In genomic region chr10:23368816-23369640, GRCh38 we compare ENCODE assay signal across 12 cellular contexts. TPM values are rescaled to one million over a fixed set of nuclear protein-coding genes. Genes with fewer than 3 reads are reported as not detected.
DNase-seq lines count a peak whose midpoint lies in the region; ATAC-seq and TF ChIP-seq lines count a peak whose summit lies in the region.
"Had no signal": no experiment of that assay in that cellular context is flagged by ENCODE, and none has a peak within 500 bp of the region (broad histone marks: within the 10 kb centered on the region; RNA-seq: fewer than 3 reads in every experiment).

No MANE protein-coding gene starts in this region.

- H3K36me3 ChIP-seq in adrenal gland (replicated peaks in 1 of 2) (no peaks in the 10 kb centered on the region), sigmoid colon (no peaks in the 10 kb centered on the region)

- TF ChIP-seq EP300 in sigmoid colon (IDR thresholded peaks at IDR 0.05): no peak

- H3K4me3 ChIP-seq in adrenal gland (no peak overlapping the region), sigmoid colon (no peak overlapping the region)

- TF ChIP-seq CTCF in adrenal gland (IDR thresholded peaks at IDR 0.05) (no peak), sigmoid colon (IDR thresholded peaks at IDR 0.05) (no peak)

- no peak for TF ChIP-seq POLR2A in adrenal gland (IDR thresholded peaks at IDR 0.05)
- no peak for TF ChIP-seq POLR2A in sigmoid colon (IDR thresholded peaks at IDR 0.05)

- intact Hi-C loops in adrenal gland (cut with DNase I): no loop called here
- intact Hi-C loops in sigmoid colon (cut with DNase I): no loop called here

- H3K27ac ChIP-seq in adrenal gland (no peak overlapping the region), sigmoid colon (no peak overlapping the region)

- H3K27me3 ChIP-seq in adrenal gland: no peaks in the 10 kb centered on the region
- no peaks in the 10 kb centered on the region for H3K27me3 ChIP-seq in sigmoid colon

- peak; percentile 60 for ATAC-seq in GM18868 (IDR thresholded peaks at IDR 0.05; ENCODE audit: unreplicated experiment)
- peak; percentile 74 for ATAC-seq in GM21786 (IDR thresholded peaks at IDR 0.05; ENCODE audit: unreplicated experiment)
- ATAC-seq in esophagus mucosa: no peak

- H3K9me3 ChIP-seq in adrenal gland (replicated peaks in 1 of 3) (no peaks in the 10 kb centered on the region), sigmoid colon (no peaks in the 10 kb centered on the region)

- 51 to 57% (median 55%) methylated on average over 7 of the region's 7 CpGs for WGBS in adrenal gland, 4 donors
- WGBS in sigmoid colon, 2 donors: 39 to 48% methylated on average over 7 of the region's 7 CpGs

- DNase-seq in KBM-7 (peak; percentile 50), kidney glomerular epithelial cell (lab: John Stamatoyannopoulos, UW) (peak; percentile 33), adrenal gland (no peak), sigmoid colon (no peak), iPS-NIHi7 (ENCODE audit: extremely low spot score) (no peak)
- DNase-seq: anterior cingulate cortex, Karpas-422 had no signal

- in situ Hi-C loops in KBM-7 (cut with MboI; ENCODE audit: low pct_unique_long_range_greater_than_20kb, low sequenced_read_pairs): no loop called here

- H3K4me1 ChIP-seq in adrenal gland (replicated peaks in 1 of 2) (no peaks in the 10 kb centered on the region), sigmoid colon (peaks cover 0 to 6% (median 0%) of the 10 kb centered on the region in 4 donors)

RNA-seq across cellular contexts. Expression of gene C10orf67, which starts 24.4 kb away (rescaled TPM):
- total RNA-seq in esophagus mucosa (0.08 TPM), adrenal gland (under 1 TPM in 2 of 8 donors, not detected in 6; 0.23 to 0.43 TPM), sigmoid colon (not detected)
- polyA plus RNA-seq in adrenal gland (under 1 TPM; 0.03 to 0.13 (median 0.08) TPM), sigmoid colon (under 1 TPM in 1 of 3 donors, not detected in 2; 0.04 TPM)
- total RNA-seq: lung microvascular endothelial cell, subcutaneous adipose tissue had no signal

Comparison
In these comparisons a context has a peak if more than half of its experiments do, and no peak if none do; other contexts are left out.
1. DNase-seq: peak in KBM-7 (single experiment) and kidney glomerular epithelial cell (single experiment); none in adrenal gland (0 of 7), sigmoid colon (single experiment) and iPS-NIHi7 (single experiment).